In genomic region chr17:79039171-79039570, GRCh38 we compare ENCODE assay signal across 14 cellular contexts. TPM values are rescaled to one million over a fixed set of nuclear protein-coding genes. Genes with fewer than 3 reads are reported as not detected.
DNase-seq lines count a peak whose midpoint lies in the region; ATAC-seq and TF ChIP-seq lines count a peak whose summit lies in the region.
"Had no signal": no experiment of that assay in that cellular context is flagged by ENCODE, and none has a peak within 500 bp of the region (broad histone marks: within the 10 kb centered on the region; RNA-seq: fewer than 3 reads in every experiment).

No MANE protein-coding gene starts in this region.

- H3K36me3 ChIP-seq in heart right ventricle = peaks cover 0 to 6% (median 0%) of the 10 kb centered on the region in 9 donors
- H3K36me3 ChIP-seq in gastroesophageal sphincter = peaks cover 0 to 5% of the 10 kb centered on the region in 2 donors
- H3K36me3 ChIP-seq in tibial artery = peaks cover 0 to 15% (median 13%) of the 10 kb centered on the region in 3 donors
- H3K36me3 ChIP-seq: upper lobe of left lung had no signal

- H3K27ac ChIP-seq in heart right ventricle = peak overlapping the region in 4 of 10 donors; percentile 15 to 70 (median 41)
- peak overlapping the region in 3 of 4 donors; percentile 60 to 68 (median 64) for H3K27ac ChIP-seq in gastroesophageal sphincter
- H3K27ac ChIP-seq in tibial artery = peak overlapping the region; percentile 45 to 54

- DNase-seq in left ventricle myocardium superior (peak; percentile 21), heart right ventricle (no peak), tibial artery (peak in 1 of 2 donors; percentile 64), COLO829 (ENCODE audit: low spot score) (no peak)
- DNase-seq: activated T-cell treated with anti-CD3 and anti-CD28 coated beads, Interleukin-2, amount 50 U/mL, for 72 hours; DMS79 treated with DMSO at 0.1 percent for 48 hours; glutamatergic neuron; NCI-H1105; nucleus accumbens had no signal

- TF ChIP-seq POLR2A in gastroesophageal sphincter (IDR thresholded peaks at IDR 0.05) = no peak

- H3K4me3 ChIP-seq in heart right ventricle (no peak overlapping the region), gastroesophageal sphincter (no peak overlapping the region), tibial artery (no peak overlapping the region)
- H3K4me3 ChIP-seq: upper lobe of left lung had no signal

- H3K9me3 ChIP-seq in heart right ventricle = no peaks in the 10 kb centered on the region
- no peaks in the 10 kb centered on the region for H3K9me3 ChIP-seq in gastroesophageal sphincter
- H3K9me3 ChIP-seq in tibial artery = no peaks in the 10 kb centered on the region
- H3K9me3 ChIP-seq: upper lobe of left lung had no signal

- intact Hi-C loops in left ventricle myocardium superior (cut with micrococcal nuclease) = no loop called here
- intact Hi-C loops in heart right ventricle (cut with DNase I) = loop anchor here in 1 of 10 donors (10.0 kb wide), 1 partner anchor 46 kb away; no protein-coding TSS in a partner anchor
- intact Hi-C loops in tibial artery (cut with DNase I; ENCODE audit: low total_unique reads) = no loop called here

- no peaks in the 10 kb centered on the region for H3K27me3 ChIP-seq in heart right ventricle
- no peaks in the 10 kb centered on the region for H3K27me3 ChIP-seq in gastroesophageal sphincter
- no peaks in the 10 kb centered on the region for H3K27me3 ChIP-seq in tibial artery
- H3K27me3 ChIP-seq: upper lobe of left lung had no signal

- H3K4me1 ChIP-seq in heart right ventricle (peaks cover 0 to 62% (median 17%) of the 10 kb centered on the region in 9 donors), gastroesophageal sphincter (peaks cover 0 to 57% (median 17%) of the 10 kb centered on the region in 3 donors), tibial artery (peaks cover 0 to 69% (median 49%) of the 10 kb centered on the region in 4 donors)

- TF ChIP-seq EP300 in gastroesophageal sphincter (IDR thresholded peaks at IDR 0.05) = no peak

- no peak for ATAC-seq in left ventricle myocardium superior
- no peak for ATAC-seq in heart right ventricle
- ATAC-seq in gastroesophageal sphincter = no peak
- ATAC-seq in GM19463 (IDR thresholded peaks at IDR 0.05; ENCODE audit: unreplicated experiment) = no peak
- ATAC-seq: Panc1 had no signal

- 95 to 100% methylated on average over 8 of the region's 8 CpGs for WGBS in heart right ventricle, 2 donors
- WGBS in gastroesophageal sphincter (ENCODE audit: low coverage in 1 of 2), 2 donors = 73 to 87% methylated on average over 3 to 4 of the region's 8 CpGs

- TF ChIP-seq CTCF in heart right ventricle (IDR thresholded peaks at IDR 0.05) (no peak), gastroesophageal sphincter (IDR thresholded peaks at IDR 0.05) (no peak), tibial artery (IDR thresholded peaks at IDR 0.05) (no peak)

RNA-seq across cellular contexts. Expression of gene C1QTNF1, which starts 15.2 kb away (rescaled TPM):
- total RNA-seq in left ventricle myocardium superior = 247 TPM
- total RNA-seq in heart right ventricle = 100 to 1,000 TPM in 3 of 10 donors, 10 to 100 TPM in 7; 29.3 to 685 (median 62.8) TPM
- polyA plus RNA-seq in heart right ventricle = 100 to 1,000 TPM; 108 to 224 TPM
- total RNA-seq in gastroesophageal sphincter = 10 to 100 TPM; 50.8 to 76.5 (median 72.3) TPM
- total RNA-seq: CD4-positive, alpha-beta T cell had no signal

RNA-seq across cellular contexts. Expression of gene CANT1, which starts 29.6 kb away (rescaled TPM):
- total RNA-seq in left ventricle myocardium superior (28.2 TPM), heart right ventricle (10 to 100 TPM; 19.9 to 33.4 (median 24.4) TPM), gastroesophageal sphincter (10 to 100 TPM; 11.2 to 30.1 (median 21.6) TPM)
- 10 to 100 TPM in 1 of 2 donors, 1 to 10 TPM in 1; 4.1 to 16.7 TPM for polyA plus RNA-seq in heart right ventricle

RNA-seq across cellular contexts. Expression of gene ENGASE, which starts 35.5 kb away (rescaled TPM):
- total RNA-seq in left ventricle myocardium superior (32.8 TPM), heart right ventricle (10 to 100 TPM; 20.1 to 45.5 (median 26.6) TPM), gastroesophageal sphincter (10 to 100 TPM in 3 of 4 donors, 1 to 10 TPM in 1; 8.3 to 46.5 (median 16.2) TPM)
- 10 to 100 TPM in 1 of 2 donors, 1 to 10 TPM in 1; 9.7 to 54.1 TPM for polyA plus RNA-seq in heart right ventricle

RNA-seq across cellular contexts. Expression of gene LGALS3BP, which starts 59.4 kb away (rescaled TPM):
- 822 TPM for total RNA-seq in left ventricle myocardium superior
- 100 to 1,000 TPM; 362 to 852 (median 568) TPM for total RNA-seq in heart right ventricle
- polyA plus RNA-seq in heart right ventricle = 100 to 1,000 TPM; 196 to 268 TPM
- 100 to 1,000 TPM; 101 to 260 (median 166) TPM for total RNA-seq in gastroesophageal sphincter
